ENCODE assay signal across 9 cellular contexts in genomic region chr12:106841471-106842302, GRCh38.
DNase-seq lines count a peak whose midpoint lies in the region; ATAC-seq and TF ChIP-seq lines count a peak whose summit lies in the region.
"Had no signal": no experiment of that assay in that cellular context is flagged by ENCODE, and none has a peak within 500 bp of the region (broad histone marks: within the 10 kb centered on the region; RNA-seq: fewer than 3 reads in every experiment).

No MANE protein-coding gene starts in this region.

- TF ChIP-seq POLR2A in transverse colon (IDR thresholded peaks at IDR 0.05) = no peak

- H3K4me3 ChIP-seq in Karpas-422 (ENCODE audit: low read length) (no peak overlapping the region), transverse colon (no peak overlapping the region)

- H3K27me3 ChIP-seq in Karpas-422 (ENCODE audit: low read length) (no peaks in the 10 kb centered on the region), transverse colon (no peaks in the 10 kb centered on the region)

- H3K4me1 ChIP-seq in Karpas-422 (ENCODE audit: low read length) (no peaks in the 10 kb centered on the region), transverse colon (peaks cover 19 to 38% (median 25%) of the 10 kb centered on the region in 4 donors)

- H3K4me3 Mint-ChIP-seq in activated CD8-positive, alpha-beta memory T cell treated with anti-CD3 and anti-CD28 coated beads, Interleukin-2, amount 10 ng/mL, durations not matched to agents 7 days and 5 days = no peak overlapping the region
- H3K4me3 Mint-ChIP-seq: central memory CD8-positive, alpha-beta T cell had no signal

- no peak overlapping the region for H2AFZ ChIP-seq in Karpas-422 (ENCODE audit: low read length)

- CTCF ChIA-PET in activated CD8-positive, alpha-beta memory T cell treated with anti-CD3 and anti-CD28 coated beads, Interleukin-2, amount 10 ng/mL, durations not matched to agents 7 days and 5 days (lab: Charles Lee) = interaction anchor here (0.6 to 2.1 kb wide), 11 partner anchors 24 to 604 kb away, joined by 3 to 7 read pairs (median 3); partner anchors contain the start of gene POLR3B

- no peak overlapping the region for H3K27ac Mint-ChIP-seq in activated CD8-positive, alpha-beta memory T cell treated with anti-CD3 and anti-CD28 coated beads, Interleukin-2, amount 10 ng/mL, durations not matched to agents 7 days and 5 days

- intact Hi-C loops in transverse colon (cut with DNase I; ENCODE audit: low total_unique reads) = loop anchor here (10.0 kb wide), 1 partner anchor 457 kb away; no protein-coding TSS in a partner anchor

- no peaks in the 10 kb centered on the region for H3K9me2 ChIP-seq in Karpas-422 (replicated peaks; ENCODE audit: insufficient read depth, low read length)

- DNase-seq in activated CD8-positive, alpha-beta memory T cell treated with anti-CD3 and anti-CD28 coated beads, Interleukin-2, amount 10 ng/mL, durations not matched to agents 7 days and 5 days = peak; percentile 42
- no peak for DNase-seq in activated CD8-positive, alpha-beta memory T cell treated with anti-CD3 and anti-CD28 coated beads, Interleukin-2, amount 50 U/mL, for 48 hours
- DNase-seq in Karpas-422 (peak; percentile 76), SK-MEL-5 (ENCODE audit: low read depth, low spot score) (peak; percentile 69), dermis microvascular lymphatic vessel endothelial cell (ENCODE audit: low read depth in 2 of 2) (peak; percentile 65 to 67), medulla oblongata (ENCODE audit: extremely low spot score) (peak; percentile 69), transverse colon (peak; percentile 29)

- WGBS in transverse colon (ENCODE audit: low coverage in 1 of 2), 2 donors = 11 to 13% methylated on average over 1 of the region's 1 CpG

- H3K9me3 Mint-ChIP-seq in activated CD8-positive, alpha-beta memory T cell treated with anti-CD3 and anti-CD28 coated beads, Interleukin-2, amount 10 ng/mL, durations not matched to agents 7 days and 5 days (ENCODE audit: low read depth) = no peaks in the 10 kb centered on the region
- H3K9me3 Mint-ChIP-seq: central memory CD8-positive, alpha-beta T cell had no signal

- H3K36me3 ChIP-seq in Karpas-422 (ENCODE audit: insufficient read depth, low read length) (no peaks in the 10 kb centered on the region), transverse colon (peaks cover 0 to 13% (median 5%) of the 10 kb centered on the region in 4 donors)

- TF ChIP-seq CTCF in transverse colon (IDR thresholded peaks at IDR 0.05) = peak; percentile 55 to 61 (median 55)

- H3K79me2 ChIP-seq in Karpas-422 (ENCODE audit: low read length) = no peaks in the 10 kb centered on the region

- no peak overlapping the region for H3K4me2 ChIP-seq in Karpas-422 (ENCODE audit: low read depth, low read length, poor library complexity, severe bottlenecking)

- no peaks in the 10 kb centered on the region for H3K27me3 Mint-ChIP-seq in activated CD8-positive, alpha-beta memory T cell treated with anti-CD3 and anti-CD28 coated beads, Interleukin-2, amount 10 ng/mL, durations not matched to agents 7 days and 5 days
- H3K27me3 Mint-ChIP-seq: central memory CD8-positive, alpha-beta T cell had no signal

- no peak for ATAC-seq in activated CD8-positive, alpha-beta memory T cell treated with anti-CD3 and anti-CD28 coated beads, Interleukin-2, amount 10 ng/mL, durations not matched to agents 7 days and 5 days
- ATAC-seq in HG03520 (IDR thresholded peaks at IDR 0.05; ENCODE audit: unreplicated experiment) = no peak

- no peak overlapping the region for H3K9ac ChIP-seq in Karpas-422 (ENCODE audit: low read length)

- no peaks in the 10 kb centered on the region for H4K20me1 ChIP-seq in Karpas-422 (ENCODE audit: insufficient read depth, low read depth, low read length)

- peaks cover 2% of the 10 kb centered on the region for H3K36me3 Mint-ChIP-seq in activated CD8-positive, alpha-beta memory T cell treated with anti-CD3 and anti-CD28 coated beads, Interleukin-2, amount 10 ng/mL, durations not matched to agents 7 days and 5 days

- TF ChIP-seq EP300 in transverse colon (IDR thresholded peaks at IDR 0.05; ENCODE audit: low read depth) = no peak

- H3K9me3 ChIP-seq in Karpas-422 (ENCODE audit: low read length) (no peaks in the 10 kb centered on the region), transverse colon (no peaks in the 10 kb centered on the region)

- no peak overlapping the region for H3K27ac ChIP-seq in Karpas-422 (ENCODE audit: low read length)
- H3K27ac ChIP-seq in transverse colon = peak overlapping the region; percentile 2 to 46 (median 24)

- in situ Hi-C loops in SK-MEL-5 (cut with HindIII; ENCODE audit: low pct_unique_long_range_greater_than_20kb, low sequenced_read_pairs) (no loop called here), transverse colon (cut with MboI; ENCODE audit: low pct_ligation_motif_present in 1 of 4, low pct_unique_long_range_greater_than_20kb in 1 of 4, low sequenced_read_pairs in 3 of 4) (loop anchor here in 2 of 4 donors (10.0 to 25.0 kb wide), 2 partner anchors 454 to 457 kb away; no protein-coding TSS in a partner anchor)

- H3K4me1 Mint-ChIP-seq in activated CD8-positive, alpha-beta memory T cell treated with anti-CD3 and anti-CD28 coated beads, Interleukin-2, amount 10 ng/mL, durations not matched to agents 7 days and 5 days = peaks cover 8% of the 10 kb centered on the region
